Comparison of ENCODE assay signal across 8 cellular contexts in the genomic region with DNA sequence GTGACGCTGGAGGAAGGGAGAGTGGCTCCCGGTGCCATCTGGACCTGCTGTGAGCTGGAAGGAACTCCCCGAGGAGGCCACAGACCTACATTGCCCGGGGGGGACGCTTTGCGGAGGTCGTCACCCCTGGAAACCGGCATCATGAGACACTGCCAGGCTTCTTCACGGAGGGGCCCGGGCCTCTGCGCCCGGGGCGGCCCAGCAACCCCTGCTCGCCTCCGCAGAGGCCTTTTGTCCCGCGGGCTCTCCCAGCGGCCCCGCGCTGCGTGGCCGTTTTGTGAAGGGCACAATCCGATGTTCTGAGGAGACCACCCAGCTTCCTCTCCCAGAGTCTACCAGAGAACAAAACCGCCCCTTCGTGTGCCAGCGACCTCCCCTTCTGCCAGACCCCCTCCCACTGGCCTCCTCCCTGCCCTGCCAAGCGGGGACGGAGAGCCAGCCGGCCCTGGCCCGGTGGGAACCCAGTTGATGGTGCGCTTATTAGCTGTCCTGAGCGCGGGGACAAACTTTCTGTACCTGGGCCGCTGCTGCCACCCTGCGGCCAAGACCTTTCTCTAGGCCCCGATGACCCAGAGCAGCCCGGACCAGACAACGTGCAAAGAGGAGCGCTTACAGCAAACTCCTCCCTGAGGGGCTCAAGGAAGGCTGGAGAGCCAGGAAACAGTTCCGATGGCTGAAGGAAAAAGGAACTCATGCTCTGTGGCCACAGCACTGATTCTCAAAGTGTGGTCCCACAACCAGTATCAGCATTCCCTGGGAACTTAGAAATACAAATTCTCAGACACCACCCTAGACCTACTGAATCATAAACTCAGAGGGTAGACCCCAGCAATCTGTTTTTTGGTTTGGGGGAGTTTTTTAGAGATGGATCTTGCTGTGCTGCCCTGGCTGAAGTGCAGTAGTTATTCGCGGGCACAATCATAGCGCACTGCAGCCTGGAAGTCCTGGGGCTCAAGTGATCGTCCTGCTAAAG.
DNase-seq lines count a peak whose midpoint lies in the region; ATAC-seq and TF ChIP-seq lines count a peak whose summit lies in the region.

No MANE protein-coding gene starts in this region.

- H3K9ac ChIP-seq in skeletal muscle satellite cell (ENCODE audit: low read depth, low read length) = peak overlapping the region; percentile 65

- ATAC-seq in GM19463 (IDR thresholded peaks at IDR 0.05; ENCODE audit: unreplicated experiment) (peak; percentile 57), HG03469 (IDR thresholded peaks at IDR 0.05; ENCODE audit: unreplicated experiment) (peak; percentile 45), RWPE2 (ENCODE audit: low read depth) (peak; percentile 62)

- H3K27ac ChIP-seq in RWPE2 (ENCODE audit: poor library complexity, severe bottlenecking) (no peak overlapping the region), breast epithelium (peak overlapping the region in 1 of 2 donors; percentile 40)

- H3K9me3 ChIP-seq in RWPE2 (ENCODE audit: severe bottlenecking) (no peaks in the 10 kb centered on the region), breast epithelium (no peaks in the 10 kb centered on the region), skeletal muscle satellite cell (replicated peaks; ENCODE audit: low read length) (no peaks in the 10 kb centered on the region)

- peak; percentile 97 for TF ChIP-seq CTCF in RWPE2 (IDR thresholded peaks at IDR 0.05; ENCODE audit: poor library complexity, severe bottlenecking)
- TF ChIP-seq CTCF in breast epithelium (IDR thresholded peaks at IDR 0.05) = peak; percentile 26 to 70 (median 66)

- H3K4me1 ChIP-seq in RWPE2 (ENCODE audit: insufficient read depth, poor library complexity, severe bottlenecking) = peaks cover 7% of the 10 kb centered on the region
- H3K4me1 ChIP-seq in breast epithelium = peaks cover 5 to 6% of the 10 kb centered on the region in 2 donors
- H3K4me1 ChIP-seq in skeletal muscle satellite cell (ENCODE audit: control insufficient read depth, insufficient read depth, low read length) = peaks cover 34% of the 10 kb centered on the region

- DNase-seq in DMS153 treated with DMSO at 0.1 percent for 48 hours (lab: John Stamatoyannopoulos, UW; ENCODE audit: unreplicated experiment) = peak; percentile 38
- DNase-seq in RWPE2 (ENCODE audit: low spot score) = peak; percentile 78
- peak; percentile 70 to 71 for DNase-seq in breast epithelium (ENCODE audit: low spot score in 2 of 2)
- DNase-seq in iPS-NIHi7 (ENCODE audit: extremely low spot score) = peak; percentile 87
- DNase-seq in cortex of kidney (lab: John Stamatoyannopoulos, UW) = no peak

- no peak overlapping the region for H3K4me3 ChIP-seq in RWPE2 (ENCODE audit: severe bottlenecking)
- peak overlapping the region in 2 of 3 donors; percentile 26 to 52 for H3K4me3 ChIP-seq in breast epithelium
- H3K4me3 ChIP-seq in skeletal muscle satellite cell (ENCODE audit: low read length) = peak overlapping the region; percentile 65

- peak overlapping the region; percentile 88 for H3K4me2 ChIP-seq in skeletal muscle satellite cell (ENCODE audit: low read length)

- intact Hi-C loops in breast epithelium (cut with DNase I; ENCODE audit: low total_unique reads) = no loop called here

- no peaks in the 10 kb centered on the region for H3K27me3 ChIP-seq in RWPE2 (ENCODE audit: insufficient read depth, poor library complexity, severe bottlenecking)
- no peaks in the 10 kb centered on the region for H3K27me3 ChIP-seq in breast epithelium
- no peaks in the 10 kb centered on the region for H3K27me3 ChIP-seq in skeletal muscle satellite cell (ENCODE audit: control insufficient read depth, insufficient read depth, low read length)

- H3K36me3 ChIP-seq in RWPE2 (ENCODE audit: low read depth) (no peaks in the 10 kb centered on the region), breast epithelium (no peaks in the 10 kb centered on the region), skeletal muscle satellite cell (ENCODE audit: insufficient read depth, low read length) (no peaks in the 10 kb centered on the region)

- TF ChIP-seq POLR2A in breast epithelium (IDR thresholded peaks at IDR 0.05) = no peak
